In the genomic region with DNA sequence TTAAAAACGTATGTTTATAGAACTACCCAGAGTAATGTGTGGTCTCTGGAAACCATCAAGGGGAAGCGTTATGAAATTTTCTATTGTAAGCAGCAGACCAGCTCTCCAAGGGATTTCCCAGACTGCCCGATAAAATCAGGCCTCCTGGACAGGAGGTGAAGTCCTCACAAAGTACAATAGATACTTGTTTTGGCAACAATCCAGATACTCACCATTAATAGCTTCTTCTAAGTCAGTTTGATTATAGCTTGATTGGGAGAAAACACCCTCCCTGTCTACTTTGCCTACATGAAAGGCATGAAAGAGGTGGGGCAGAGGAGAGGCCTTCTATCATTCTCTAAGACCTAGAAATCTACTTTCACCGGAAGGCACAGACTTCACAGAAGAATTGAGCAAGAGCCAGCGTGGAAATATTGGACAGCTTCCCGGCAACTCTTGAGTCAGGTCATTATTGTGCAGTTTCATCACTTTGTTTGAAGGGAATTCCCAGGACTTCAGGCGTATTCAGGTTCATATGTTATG, we compare ENCODE assay signal across 8 cellular contexts.
A peak's percentile ranks its signal among the peaks of the same experiment; 100 is the strongest.
DNase-seq lines count a peak whose midpoint lies in the region; TF ChIP-seq lines count a peak whose summit lies in the region.

No MANE protein-coding gene starts in this region.

- H3K4me3 Mint-ChIP-seq in endothelial cell (ENCODE audit: unreplicated experiment) = no peak overlapping the region

- no peak overlapping the region for H4K91ac ChIP-seq in mesenchymal stem cell (ENCODE audit: low read length)

- peaks cover 1% of the 10 kb centered on the region for H3K27me3 Mint-ChIP-seq in endothelial cell (ENCODE audit: unreplicated experiment)

- H3K27ac Mint-ChIP-seq in endothelial cell (ENCODE audit: unreplicated experiment) = no peak overlapping the region

- H3K4me1 ChIP-seq in ACC112 (ENCODE audit: control insufficient read depth, insufficient read depth, low read length, unreplicated experiment) = peaks cover 42% of the 10 kb centered on the region
- peaks cover 4% of the 10 kb centered on the region for H3K4me1 ChIP-seq in mesenchymal stem cell (ENCODE audit: control insufficient read depth, insufficient read depth, low read depth, low read length)

- H3K18ac ChIP-seq in mesenchymal stem cell (ENCODE audit: low read depth in 1 of 2, low read length in 2 of 2) = no peak overlapping the region

- H3K79me2 ChIP-seq in ACC112 (ENCODE audit: control insufficient read depth, insufficient read depth, low read length, unreplicated experiment) = no peaks in the 10 kb centered on the region

- H3K9me3 Mint-ChIP-seq in endothelial cell (ENCODE audit: unreplicated experiment) = no peaks in the 10 kb centered on the region

- DNase-seq in MG63 (peak; percentile 88), cardiac fibroblast (ENCODE audit: low read depth in 2 of 2) (peak; percentile 99 to 100), mesenchymal stem cell (peak; percentile 95), endothelial cell (ENCODE audit: low spot score) (no peak), ecto neural progenitor cell (ENCODE audit: low spot score) (no peak), NCI-H1417 treated with DMSO at 0.1 percent for 48 hours (lab: John Stamatoyannopoulos, UW) (no peak)
- DNase-seq in effector CD4-positive, alpha-beta T cell = no peak

- H3K9me3 ChIP-seq in MG63 (no peaks in the 10 kb centered on the region), mesenchymal stem cell (ENCODE audit: control insufficient read depth, low read length) (no peaks in the 10 kb centered on the region)

- no peak for TF ChIP-seq CTCF in cardiac fibroblast (IDR thresholded peaks at IDR 0.05; ENCODE audit: low read depth, low read length)
- no peak for TF ChIP-seq CTCF in endothelial cell (IDR thresholded peaks at IDR 0.05; ENCODE audit: unreplicated experiment)

- no peak overlapping the region for H3K4ac ChIP-seq in mesenchymal stem cell (ENCODE audit: low read depth in 1 of 2, low read length in 2 of 2)

- 64% methylated on average over 6 of the region's 7 CpGs for WGBS in mesenchymal stem cell

- no peak overlapping the region for H3K4me3 ChIP-seq in ACC112 (ENCODE audit: low read depth, low read length)
- no peak overlapping the region for H3K4me3 ChIP-seq in MG63
- H3K4me3 ChIP-seq in cardiac fibroblast (replicated peaks in 1 of 2; ENCODE audit: low read depth in 2 of 2, low read length in 2 of 2) = no peak overlapping the region
- no peak overlapping the region for H3K4me3 ChIP-seq in mesenchymal stem cell (ENCODE audit: insufficient read depth in 1 of 2, low read depth in 1 of 2, low read length in 2 of 2)

- H3K36me3 ChIP-seq in ACC112 (ENCODE audit: insufficient read depth, low read length) (no peaks in the 10 kb centered on the region), MG63 (no peaks in the 10 kb centered on the region), mesenchymal stem cell (ENCODE audit: control insufficient read depth in 1 of 2, insufficient read depth in 2 of 2, low read depth in 1 of 2, low read length in 2 of 2) (no peaks in the 10 kb centered on the region)

- H3K79me1 ChIP-seq in mesenchymal stem cell (replicated peaks; ENCODE audit: low read length, poor library complexity, severe bottlenecking) = no peaks in the 10 kb centered on the region

- H3K27me3 ChIP-seq in ACC112 (ENCODE audit: insufficient read depth, low read length) (no peaks in the 10 kb centered on the region), MG63 (no peaks in the 10 kb centered on the region), mesenchymal stem cell (ENCODE audit: control insufficient read depth in 1 of 2, insufficient read depth in 1 of 2, low read length in 2 of 2) (no peaks in the 10 kb centered on the region)

- no peak overlapping the region for H2AK5ac ChIP-seq in mesenchymal stem cell (ENCODE audit: low read length, severe bottlenecking)

- no peak overlapping the region for H3K4me2 ChIP-seq in mesenchymal stem cell (ENCODE audit: low read length, poor library complexity, severe bottlenecking)

- H2BK5ac ChIP-seq in mesenchymal stem cell (ENCODE audit: low read depth, low read length, poor library complexity, severe bottlenecking) = no peak overlapping the region

- peaks cover 5% of the 10 kb centered on the region for H3K4me1 Mint-ChIP-seq in endothelial cell (ENCODE audit: unreplicated experiment)

- no peak overlapping the region for H2BK15ac ChIP-seq in mesenchymal stem cell (ENCODE audit: low read depth, poor library complexity, severe bottlenecking)

- peak overlapping the region; percentile 50 for H2AFZ ChIP-seq in ACC112 (ENCODE audit: low read length, unreplicated experiment)
- no peak overlapping the region for H2AFZ ChIP-seq in mesenchymal stem cell (ENCODE audit: low read depth, low read length)

- H3K23ac ChIP-seq in mesenchymal stem cell (ENCODE audit: low read length in 2 of 2) = no peak overlapping the region

- no peak overlapping the region for H2BK12ac ChIP-seq in mesenchymal stem cell (ENCODE audit: low read length in 2 of 2)

- H2BK120ac ChIP-seq in mesenchymal stem cell (ENCODE audit: low read depth, low read length) = no peak overlapping the region

- H4K8ac ChIP-seq in mesenchymal stem cell (ENCODE audit: low read length) = no peak overlapping the region

- peak overlapping the region; percentile 91 for H3K27ac ChIP-seq in ACC112 (ENCODE audit: low read depth, low read length)
- H3K27ac ChIP-seq in mesenchymal stem cell (ENCODE audit: low read length, poor library complexity, severe bottlenecking) = no peak overlapping the region

- no peaks in the 10 kb centered on the region for H3K36me3 Mint-ChIP-seq in endothelial cell (ENCODE audit: low read depth, unreplicated experiment)

- no peak overlapping the region for H3K14ac ChIP-seq in mesenchymal stem cell (ENCODE audit: low read length in 2 of 2)

- peak overlapping the region; percentile 44 for H3K9ac ChIP-seq in mesenchymal stem cell (ENCODE audit: low read length)

Comparison
In these comparisons a context has a peak if more than half of its experiments do, and no peak if none do; other contexts are left out.
1. DNase-seq: peak in MG63 (single experiment), cardiac fibroblast (2 of 2) and mesenchymal stem cell (single experiment); none in endothelial cell (single experiment), ecto neural progenitor cell (single experiment), NCI-H1417 treated with DMSO at 0.1 percent for 48 hours (single experiment) and effector CD4-positive, alpha-beta T cell (single experiment).